Comparison of ENCODE assay signal across 27 cellular contexts in the genomic region with DNA sequence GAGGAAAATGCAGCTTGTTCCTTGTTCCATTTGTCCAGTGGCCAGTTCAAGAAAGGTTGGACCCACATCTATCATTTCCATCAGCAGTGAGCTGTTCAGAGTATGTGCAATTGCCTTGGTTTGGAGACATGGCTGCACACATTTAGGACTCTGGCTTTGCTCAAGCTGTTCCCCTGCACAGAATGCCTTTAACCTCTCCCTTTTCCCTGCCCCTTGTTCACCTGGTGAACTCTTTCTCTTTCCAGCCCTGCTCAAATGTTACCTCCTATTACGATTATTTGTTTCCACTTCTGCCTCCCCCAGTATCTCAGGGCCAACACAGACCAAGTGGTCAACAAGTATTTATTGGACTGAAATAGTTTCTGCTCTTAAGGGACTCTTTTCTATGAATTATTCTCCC.
"Had no signal": no experiment of that assay in that cellular context is flagged by ENCODE, and none has a peak within 500 bp of the region (broad histone marks: within the 10 kb centered on the region; RNA-seq: fewer than 3 reads in every experiment).

No MANE protein-coding gene starts in this region.

- H3K27ac ChIP-seq: neural progenitor cell, ovary, parathyroid adenoma, psoas muscle, right lobe of liver, sigmoid colon, stomach, thoracic aorta, thyroid gland, tibial nerve, upper lobe of left lung, vagina had no signal

- DNase-seq: natural killer cell; ovary; psoas muscle; right cardiac atrium; right lobe of liver; sigmoid colon; small intestine; stimulated activated CD4-positive, alpha-beta T cell treated with anti-CD3 and anti-CD28 coated beads, Interleukin-15, amount 100 ng/mL, for 24 hours; stimulated activated CD4-positive, alpha-beta T cell treated with anti-CD3 and anti-CD28 coated beads, Interleukin-2, amount 100 ng/mL, for 24 hours; stimulated activated CD4-positive, alpha-beta T cell treated with anti-CD3 and anti-CD28 coated beads, Interleukin-2, amount 100 ng/mL, for 48 hours; stimulated activated CD4-positive, alpha-beta T cell treated with anti-CD3 and anti-CD28 coated beads, Interleukin-4, amount 100 ng/mL, for 24 hours; stimulated activated naive B cell treated with anti-CD40 and anti-IgM and Interleukin-4, amounts not matched to agents 10 μg/mL and 1 μg/mL and 100 μg/mL, for 72 hours; stimulated activated naive CD4-positive, alpha-beta T cell treated with Interleukin-2 at 50 U/mL for 16 hours; stomach; thyroid gland; trophoblast cell; upper lobe of left lung had no signal

- H3K27ac Mint-ChIP-seq: natural killer cell; nephron; neural progenitor cell; progenitor cell of endocrine pancreas; stimulated activated effector memory CD8-positive, alpha-beta T cell treated with anti-CD3 and anti-CD28 coated beads, Interleukin-12 subunit alpha, Interleukin-12 subunit beta, amount 100 ng/mL, for 72 hours; stimulated activated naive B cell treated with anti-CD40 and anti-IgM and Interleukin-4, amounts not matched to agents 10 μg/mL and 1 μg/mL and 100 μg/mL, for 72 hours; stimulated activated naive CD8-positive, alpha-beta T cell treated with anti-CD3 and anti-CD28 coated beads, Interleukin-15, Interleukin-2, amounts not matched to agents 100 ng/mL and 50 ng/mL, for 24 hours had no signal

- H3K9me3 ChIP-seq: ovary, psoas muscle, right lobe of liver, sigmoid colon, stomach, thoracic aorta, thyroid gland, tibial nerve, upper lobe of left lung, vagina had no signal

- H3K4me1 ChIP-seq: neural progenitor cell, parathyroid adenoma, psoas muscle, right lobe of liver, sigmoid colon, stomach, tibial nerve, upper lobe of left lung, vagina had no signal

- ATAC-seq: natural killer cell; psoas muscle; right cardiac atrium; stimulated activated effector memory CD8-positive, alpha-beta T cell treated with anti-CD3 and anti-CD28 coated beads, Interleukin-12 subunit alpha, Interleukin-12 subunit beta, amount 100 ng/mL, for 72 hours; stimulated activated naive B cell treated with anti-CD40 and anti-IgM and Interleukin-4, amounts not matched to agents 10 μg/mL and 1 μg/mL and 100 μg/mL, for 72 hours had no signal

- H3K36me3 Mint-ChIP-seq: natural killer cell; neural progenitor cell; stimulated activated effector memory CD8-positive, alpha-beta T cell treated with anti-CD3 and anti-CD28 coated beads, Interleukin-12 subunit alpha, Interleukin-12 subunit beta, amount 100 ng/mL, for 72 hours; stimulated activated naive B cell treated with anti-CD40 and anti-IgM and Interleukin-4, amounts not matched to agents 10 μg/mL and 1 μg/mL and 100 μg/mL, for 72 hours had no signal

- H3K4me3 ChIP-seq: neural progenitor cell, ovary, psoas muscle, right lobe of liver, sigmoid colon, stomach, thoracic aorta, thyroid gland, tibial nerve, upper lobe of left lung, vagina had no signal

- H3K27me3 ChIP-seq: neural progenitor cell, ovary, right lobe of liver, thyroid gland, tibial nerve, upper lobe of left lung, vagina had no signal

- H3K4me3 Mint-ChIP-seq: natural killer cell; nephron; neural progenitor cell; stimulated activated effector memory CD8-positive, alpha-beta T cell treated with anti-CD3 and anti-CD28 coated beads, Interleukin-12 subunit alpha, Interleukin-12 subunit beta, amount 100 ng/mL, for 72 hours; stimulated activated naive B cell treated with anti-CD40 and anti-IgM and Interleukin-4, amounts not matched to agents 10 μg/mL and 1 μg/mL and 100 μg/mL, for 72 hours; stimulated activated naive CD8-positive, alpha-beta T cell treated with anti-CD3 and anti-CD28 coated beads, Interleukin-15, Interleukin-2, amounts not matched to agents 100 ng/mL and 50 ng/mL, for 24 hours had no signal

- H2AFZ ChIP-seq: neural progenitor cell, parathyroid adenoma had no signal

- H3K9me3 Mint-ChIP-seq: natural killer cell; nephron; neural progenitor cell; stimulated activated effector memory CD8-positive, alpha-beta T cell treated with anti-CD3 and anti-CD28 coated beads, Interleukin-12 subunit alpha, Interleukin-12 subunit beta, amount 100 ng/mL, for 72 hours; stimulated activated naive B cell treated with anti-CD40 and anti-IgM and Interleukin-4, amounts not matched to agents 10 μg/mL and 1 μg/mL and 100 μg/mL, for 72 hours; stimulated activated naive CD8-positive, alpha-beta T cell treated with anti-CD3 and anti-CD28 coated beads, Interleukin-15, Interleukin-2, amounts not matched to agents 100 ng/mL and 50 ng/mL, for 24 hours had no signal

- H3K4me1 Mint-ChIP-seq: natural killer cell; stimulated activated effector memory CD8-positive, alpha-beta T cell treated with anti-CD3 and anti-CD28 coated beads, Interleukin-12 subunit alpha, Interleukin-12 subunit beta, amount 100 ng/mL, for 72 hours; stimulated activated naive B cell treated with anti-CD40 and anti-IgM and Interleukin-4, amounts not matched to agents 10 μg/mL and 1 μg/mL and 100 μg/mL, for 72 hours had no signal

- H3K79me2 ChIP-seq: parathyroid adenoma had no signal

- FAIRE-seq: small intestine, urothelium cell line had no signal

- H3K4me2 ChIP-seq: neural progenitor cell had no signal

- H3K9ac ChIP-seq: neural progenitor cell, parathyroid adenoma had no signal

- H3K36me3 ChIP-seq: neural progenitor cell, ovary, right lobe of liver, sigmoid colon, stomach, thoracic aorta, thyroid gland, tibial nerve, upper lobe of left lung, vagina had no signal
